1 cellular context compared by ENCODE assay signal in the genomic region with DNA sequence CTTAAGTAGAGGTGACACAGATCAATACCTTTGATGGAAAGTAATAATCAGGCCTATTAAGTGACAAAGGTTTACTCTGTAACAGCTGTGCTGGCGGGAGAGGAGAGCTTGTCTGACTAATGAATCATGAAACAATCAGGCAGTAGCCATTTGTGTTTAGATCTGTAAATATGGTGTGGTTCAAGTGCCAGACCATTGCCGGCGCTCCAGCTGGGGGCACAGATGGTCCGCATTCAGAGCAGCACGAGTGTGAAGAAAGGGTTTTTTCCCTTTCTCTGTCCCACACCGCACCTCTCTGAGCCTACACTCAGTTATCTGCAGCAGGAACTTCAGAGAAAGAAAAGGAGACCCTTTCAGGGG.
TF ChIP-seq lines count a peak whose summit lies in the region.

No MANE protein-coding gene starts in this region.

TF ChIP-seq in GM12878, 131 proteins besides CTCF, POLR2A, EP300 and RAD21 (continued from another document):
- TF ChIP-seq CHD2 (IDR thresholded peaks at IDR 0.05; ENCODE audit: borderline replicate concordance, low read depth, low read length) = no peak
- TF ChIP-seq SRF (IDR thresholded peaks at IDR 0.05; ENCODE audit: low read depth in 2 of 2, low read length in 2 of 2) = no peak
- TF ChIP-seq ZBED1 (IDR thresholded peaks at IDR 0.05; ENCODE audit: borderline replicate concordance) = no peak
- TF ChIP-seq SMAD1 (IDR thresholded peaks at IDR 0.05; ENCODE audit: low read depth, partially characterized antibody) = no peak
- no peak for TF ChIP-seq TARDBP (IDR thresholded peaks at IDR 0.05; ENCODE audit: borderline replicate concordance)
- TF ChIP-seq TCF7 (IDR thresholded peaks at IDR 0.05; ENCODE audit: borderline replicate concordance) = no peak
- no peak for TF ChIP-seq TCF3 (IDR thresholded peaks at IDR 0.05; ENCODE audit: borderline replicate concordance, insufficient read depth, low read depth, low read length)
- TF ChIP-seq SMARCA5 (IDR thresholded peaks at IDR 0.05) = no peak
- TF ChIP-seq ATF7 (IDR thresholded peaks at IDR 0.05; ENCODE audit: low read depth) = no peak
- TF ChIP-seq CREM (IDR thresholded peaks at IDR 0.05; ENCODE audit: low read depth) = no peak
- TF ChIP-seq PAX8 (IDR thresholded peaks at IDR 0.05) = no peak
